17 cellular contexts compared by ENCODE assay signal in the genomic region with DNA sequence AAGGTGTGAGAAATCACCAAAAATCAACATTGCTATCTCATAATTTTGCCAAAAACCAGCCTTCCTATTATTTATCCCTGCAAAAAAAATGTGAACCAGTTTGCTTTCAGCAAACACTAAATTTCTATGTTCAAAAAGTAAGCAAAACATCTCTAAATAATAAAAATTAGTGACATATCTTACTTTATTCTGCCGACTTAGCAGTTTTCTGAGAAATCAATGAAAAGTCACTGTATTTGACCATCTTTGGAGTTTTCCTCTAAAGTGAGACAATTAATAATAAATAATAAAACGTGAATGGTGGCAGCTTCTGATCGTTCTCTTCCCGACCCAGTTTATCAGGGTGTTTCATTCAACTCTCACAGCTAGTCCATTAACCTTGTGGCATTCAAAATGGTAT.
DNase-seq lines count a peak whose midpoint lies in the region; ATAC-seq, FAIRE-seq and TF ChIP-seq lines count a peak whose summit lies in the region.
"Had no signal": no experiment of that assay in that cellular context is flagged by ENCODE, and none has a peak within 500 bp of the region (broad histone marks: within the 10 kb centered on the region; RNA-seq: fewer than 3 reads in every experiment).

No MANE protein-coding gene starts in this region.

- H3K9me3 ChIP-seq in HepG2 (ENCODE audit: low read length) (no peaks in the 10 kb centered on the region), right lobe of liver (no peaks in the 10 kb centered on the region), OCI-LY7 (ENCODE audit: low read length) (no peaks in the 10 kb centered on the region), keratinocyte (ENCODE audit: control insufficient read depth, low read depth, low read length) (no peaks in the 10 kb centered on the region)
- H3K9me3 ChIP-seq: BLaER1, HAP-1 had no signal

- no peaks in the 10 kb centered on the region for H3K79me2 ChIP-seq in HepG2 (ENCODE audit: insufficient read depth, low read length)
- no peaks in the 10 kb centered on the region for H3K79me2 ChIP-seq in OCI-LY7 (ENCODE audit: insufficient read depth, low read depth, low read length)
- H3K79me2 ChIP-seq in keratinocyte (ENCODE audit: control insufficient read depth, insufficient read depth, low read length) = no peaks in the 10 kb centered on the region

- 0% methylated on average over 4 of the region's 4 CpGs for WGBS in HepG2 (ENCODE audit: low lambda C conversion rate)
- WGBS in right lobe of liver (ENCODE audit: insufficient coverage, low coverage, low lambda C conversion rate, missing lambda C conversion rate) = 69% methylated on average over 4 of the region's 4 CpGs

- H3K4me2 ChIP-seq in HepG2 (ENCODE audit: low read depth, low read length) (no peak overlapping the region), OCI-LY7 (ENCODE audit: low read length) (no peak overlapping the region), keratinocyte (ENCODE audit: control insufficient read depth, extremely low read depth, insufficient read depth, low read depth, low read length) (no peak overlapping the region)
- H3K4me2 ChIP-seq: BLaER1 had no signal

- no peaks in the 10 kb centered on the region for H3K4me1 ChIP-seq in HepG2 (ENCODE audit: insufficient read depth, low read length)
- H3K4me1 ChIP-seq in right lobe of liver = no peaks in the 10 kb centered on the region
- H3K4me1 ChIP-seq in OCI-LY7 (ENCODE audit: insufficient read depth, low read length, poor library complexity, severe bottlenecking) = no peaks in the 10 kb centered on the region
- no peaks in the 10 kb centered on the region for H3K4me1 ChIP-seq in keratinocyte (ENCODE audit: control insufficient read depth, extremely low read depth, insufficient read depth, low read length)
- H3K4me1 ChIP-seq: BLaER1, HAP-1 had no signal

- no peak for ATAC-seq in HepG2
- no peak for ATAC-seq in right lobe of liver

- no peaks in the 10 kb centered on the region for H4K20me1 ChIP-seq in HepG2 (ENCODE audit: insufficient read depth, low read length)
- H4K20me1 ChIP-seq in OCI-LY7 (ENCODE audit: insufficient read depth, low read length) = no peaks in the 10 kb centered on the region
- no peaks in the 10 kb centered on the region for H4K20me1 ChIP-seq in keratinocyte (ENCODE audit: control insufficient read depth, extremely low read depth, insufficient read depth, low read length)
- H4K20me1 ChIP-seq: BLaER1 had no signal

- H3K36me3 ChIP-seq in HepG2 (replicated peaks in 1 of 2; ENCODE audit: control insufficient read depth in 1 of 2, insufficient read depth in 2 of 2, low read length in 2 of 2) (no peaks in the 10 kb centered on the region), right lobe of liver (no peaks in the 10 kb centered on the region), OCI-LY7 (ENCODE audit: insufficient read depth, low read length) (no peaks in the 10 kb centered on the region), keratinocyte (ENCODE audit: control insufficient read depth in 2 of 2, extremely low read depth in 1 of 2, insufficient read depth in 2 of 2, low read length in 2 of 2) (no peaks in the 10 kb centered on the region)
- H3K36me3 ChIP-seq: BLaER1, HAP-1 had no signal

- intact Hi-C loops in HepG2 (cut with micrococcal nuclease; ENCODE audit: unreplicated experiment) (no loop called here), right lobe of liver (cut with DNase I) (no loop called here), OCI-LY7 (cut with micrococcal nuclease; ENCODE audit: unreplicated experiment) (no loop called here)

- TF ChIP-seq EP300 in HepG2 (IDR thresholded peaks at IDR 0.05; ENCODE audit: low read depth in 2 of 2, low read length in 2 of 2) (no peak), HepG2 (CRISPR knock-in tag; IDR thresholded peaks at IDR 0.05; ENCODE audit: borderline replicate concordance) (no peak)

- in situ Hi-C loops in HepG2 (cut with HindIII; ENCODE audit: extremely low pct_ligation_motif_present, low pct_unique_long_range_greater_than_20kb) (no loop called here), ACHN (cut with HindIII; ENCODE audit: low pct_ligation_motif_present, low pct_unique_long_range_greater_than_20kb, low sequenced_read_pairs) (no loop called here)

- CTCF ChIA-PET in HepG2 (lab: Yijun Ruan, JAX; ENCODE audit: low intra/inter-chr PET ratio, low total read pairs) (no interaction called here), OCI-LY7 (lab: Charles Lee; ENCODE audit: unreplicated experiment) (no interaction called here)

- H3K4me3 ChIP-seq in HepG2 (replicated peaks in 1 of 3; ENCODE audit: insufficient read depth in 1 of 3, low read depth in 2 of 3, low read length in 3 of 3) = no peak overlapping the region
- H3K4me3 ChIP-seq in right lobe of liver = no peak overlapping the region
- no peak overlapping the region for H3K4me3 ChIP-seq in OCI-LY7 (ENCODE audit: low read depth, low read length, poor library complexity, severe bottlenecking)
- no peak overlapping the region for H3K4me3 ChIP-seq in keratinocyte (ENCODE audit: control insufficient read depth in 2 of 3, extremely low read depth in 1 of 3, insufficient read depth in 2 of 3, low read depth in 1 of 3, low read length in 3 of 3)
- H3K4me3 ChIP-seq in foreskin fibroblast (ENCODE audit: low read depth in 1 of 2, low read length in 2 of 2) = no peak overlapping the region
- H3K4me3 ChIP-seq: BLaER1, HAP-1 had no signal

- FAIRE-seq in HepG2 (lab: Jason Lieb, UNC) (no peak), keratinocyte (lab: Jason Lieb, UNC) (peak; percentile 17)

- no peak for TF ChIP-seq RAD21 in HepG2 (CRISPR knock-in tag; IDR thresholded peaks at IDR 0.05)

- dilution Hi-C loops in keratinocyte (cut with MboI; ENCODE audit: extremely low pct_ligation_motif_present, low sequenced_read_pairs) = no loop called here

- no peak overlapping the region for H3K27ac ChIP-seq in HepG2 (ENCODE audit: extremely low read length, insufficient read depth, low read length)
- no peak overlapping the region for H3K27ac ChIP-seq in right lobe of liver
- H3K27ac ChIP-seq in OCI-LY7 (ENCODE audit: low read depth, low read length, poor library complexity, severe bottlenecking) = no peak overlapping the region
- H3K27ac ChIP-seq in keratinocyte (ENCODE audit: control insufficient read depth, insufficient read depth, low read length) = no peak overlapping the region
- H3K27ac ChIP-seq: BLaER1 had no signal

- no peaks in the 10 kb centered on the region for H3K9me2 ChIP-seq in OCI-LY7 (ENCODE audit: insufficient read depth, low read length)

- H3K27me3 ChIP-seq in HepG2 (ENCODE audit: control insufficient read depth in 1 of 2, insufficient read depth in 2 of 2, low read length in 2 of 2) (no peaks in the 10 kb centered on the region), right lobe of liver (no peaks in the 10 kb centered on the region), keratinocyte (ENCODE audit: control insufficient read depth, extremely low read depth, insufficient read depth, low read length) (no peaks in the 10 kb centered on the region)
- H3K27me3 ChIP-seq: BLaER1 had no signal

- POLR2A ChIA-PET in HepG2 (lab: Yijun Ruan, JAX) = no interaction called here
- POLR2A ChIA-PET in OCI-LY7 (lab: Charles Lee) = interaction anchor here (0.6 kb wide), 1 partner anchor 117 kb away, joined by 3 read pairs; no protein-coding TSS in a partner anchor

- TF ChIP-seq POLR2A in HepG2 (IDR thresholded peaks at IDR 0.05; ENCODE audit: insufficient read depth in 1 of 2, low read depth in 2 of 2, low read length in 2 of 2) (no peak), right lobe of liver (IDR thresholded peaks at IDR 0.05) (no peak)

- DNase-seq in HepG2 (ENCODE audit: low spot score) (no peak), right lobe of liver (no peak), OCI-LY7 (ENCODE audit: low spot score) (no peak), keratinocyte (ENCODE audit: low read depth, low spot score) (no peak), foreskin fibroblast (no peak), AG20443 (ENCODE audit: low spot score) (no peak), ACHN (no peak), dedifferentiated amniotic fluid mesenchymal stem cell (ENCODE audit: extremely low spot score) (no peak)
- DNase-seq: 8988T; Calu3; CD4-positive, alpha-beta memory T cell; DMS79 treated with DMSO at 0.1 percent for 48 hours; GF-D8; GOT3; KBM-7 had no signal

- H3K9ac ChIP-seq in HepG2 (ENCODE audit: insufficient read depth, low read depth, low read length) = no peak overlapping the region
- no peak overlapping the region for H3K9ac ChIP-seq in keratinocyte (ENCODE audit: control insufficient read depth, extremely low read depth, insufficient read depth, low read length)
- H3K9ac ChIP-seq: BLaER1 had no signal

- H2AFZ ChIP-seq in HepG2 (ENCODE audit: low read length) (no peak overlapping the region), OCI-LY7 (ENCODE audit: low read length) (peak overlapping the region; percentile 27; the same call in 1 of the 2 replicates), keratinocyte (ENCODE audit: control insufficient read depth, low read length) (peak overlapping the region; percentile 43)

- TF ChIP-seq CTCF in HepG2 (CRISPR knock-in tag; IDR thresholded peaks at IDR 0.05) (no peak), right lobe of liver (IDR thresholded peaks at IDR 0.05) (no peak), OCI-LY7 (conservative IDR thresholded peaks at IDR 0.05; ENCODE audit: low read length) (no peak), keratinocyte (optimal IDR thresholded peaks at IDR 0.05 in 1 of 3, IDR thresholded peaks at IDR 0.05 in 1 of 3, conservative IDR thresholded peaks at IDR 0.05 in 1 of 3; ENCODE audit: extremely low read depth in 1 of 3, insufficient read depth in 2 of 3, low read length in 3 of 3) (no peak), foreskin fibroblast (IDR thresholded peaks at IDR 0.05; ENCODE audit: low read depth, low read length) (no peak)

- BruUV-seq in HepG2 (replicated peaks; lab: Mats Ljungman, UMichigan) (no TSS peak), OCI-LY7 (replicated peaks; lab: Mats Ljungman, UMichigan) (no TSS peak)

- H3K9me1 ChIP-seq in keratinocyte (ENCODE audit: control insufficient read depth, extremely low read depth, insufficient read depth, low read length) = no peaks in the 10 kb centered on the region

TF ChIP-seq in HepG2, 621 proteins besides CTCF, POLR2A, EP300 and RAD21:
- TF ChIP-seq MAFK (conservative IDR thresholded peaks at IDR 0.05 in 1 of 2, IDR thresholded peaks at IDR 0.05 in 1 of 2; ENCODE audit: low read length in 2 of 2) (peak; percentile 70 to 86; a peak in 3 of 4 replicates), ZZZ3 (CRISPR knock-in tag; IDR thresholded peaks at IDR 0.05; ENCODE audit: borderline replicate concordance) (no peak), MAFF (IDR thresholded peaks at IDR 0.05; ENCODE audit: low read depth, low read length) (peak; percentile 76)
